In genomic region chr16:18339210-18339609, GRCh38 we compare ENCODE assay signal across 8 cellular contexts. TPM values are rescaled to one million over a fixed set of nuclear protein-coding genes. Genes with fewer than 3 reads are reported as not detected.
DNase-seq lines count a peak whose midpoint lies in the region; ATAC-seq, FAIRE-seq and TF ChIP-seq lines count a peak whose summit lies in the region.
"Not testable (repeated sequence)": the region's sequence is repeated elsewhere in the genome, so short reads cannot be mapped to it uniquely, and the experiment has no call there.
"Had no signal": no experiment of that assay in that cellular context is flagged by ENCODE, and none has a peak within 500 bp of the region (broad histone marks: within the 10 kb centered on the region; RNA-seq: fewer than 3 reads in every experiment).

No MANE protein-coding gene starts in this region.

- FAIRE-seq in kidney (lab: Jason Lieb, UNC) = not testable (repeated sequence)

- ATAC-seq in activated naive CD8-positive, alpha-beta T cell treated with anti-CD3 and anti-CD28 coated beads, Interleukin-2, amount 10 ng/mL, durations not matched to agents 7 days and 5 days (ENCODE audit: low read depth); lower lobe of right lung: not testable (repeated sequence)

- peak; percentile 9 for DNase-seq in activated naive CD8-positive, alpha-beta T cell treated with anti-CD3 and anti-CD28 coated beads, Interleukin-2, amount 10 ng/mL, durations not matched to agents 7 days and 5 days
- DNase-seq in kidney (peak; percentile 25), lower lobe of right lung (peak; percentile 5), posterior vena cava (ENCODE audit: low spot score) (peak; percentile 65), type B pancreatic cell (ENCODE audit: extremely low spot score, unreplicated experiment) (peak; percentile 50)
- DNase-seq in stimulated activated CD8-positive, alpha-beta memory T cell treated with anti-CD3 and anti-CD28 coated beads, Interleukin-4, amount 100 ng/mL, for 48 hours = peak; percentile 3

- not testable (repeated sequence) for H3K27me3 ChIP-seq in lower lobe of right lung (ENCODE audit: low read depth)

- not testable (repeated sequence) for H3K36me3 ChIP-seq in kidney (ENCODE audit: control insufficient read depth in 1 of 2, insufficient read depth in 2 of 2, low read length in 2 of 2); lower lobe of right lung

- not testable (repeated sequence) for H3K9me3 Mint-ChIP-seq in activated naive CD8-positive, alpha-beta T cell treated with anti-CD3 and anti-CD28 coated beads, Interleukin-2, amount 10 ng/mL, durations not matched to agents 7 days and 5 days; type B pancreatic cell

- H3K4me3 Mint-ChIP-seq in activated naive CD8-positive, alpha-beta T cell treated with anti-CD3 and anti-CD28 coated beads, Interleukin-2, amount 10 ng/mL, durations not matched to agents 7 days and 5 days; type B pancreatic cell: not testable (repeated sequence)

- POLR2A ChIA-PET in activated naive CD8-positive, alpha-beta T cell treated with anti-CD3 and anti-CD28 coated beads, Interleukin-2, amount 10 ng/mL, durations not matched to agents 7 days and 5 days (lab: Charles Lee) = not testable (repeated sequence)

- H3K27ac Mint-ChIP-seq in activated naive CD8-positive, alpha-beta T cell treated with anti-CD3 and anti-CD28 coated beads, Interleukin-2, amount 10 ng/mL, durations not matched to agents 7 days and 5 days; type B pancreatic cell: not testable (repeated sequence)

- not testable (repeated sequence) for H3K4me1 ChIP-seq in kidney (ENCODE audit: control insufficient read depth in 1 of 2, insufficient read depth in 1 of 2, low read depth in 1 of 2, low read length in 2 of 2); lower lobe of right lung

- not testable (repeated sequence) for H3K9me3 ChIP-seq in kidney (ENCODE audit: control insufficient read depth in 1 of 2, low read length in 2 of 2); lower lobe of right lung

- not testable (repeated sequence) for H3K27ac ChIP-seq in kidney (ENCODE audit: low read depth in 2 of 2, low read length in 2 of 2); lower lobe of right lung

- H3K9ac ChIP-seq in kidney (ENCODE audit: low read length in 2 of 2) = not testable (repeated sequence)

- H3K27me3 Mint-ChIP-seq in activated naive CD8-positive, alpha-beta T cell treated with anti-CD3 and anti-CD28 coated beads, Interleukin-2, amount 10 ng/mL, durations not matched to agents 7 days and 5 days; type B pancreatic cell: not testable (repeated sequence)

- intact Hi-C loops in kidney (cut with DNase I); lower lobe of right lung (cut with DNase I); posterior vena cava (cut with DNase I): not testable (repeated sequence)

- not testable (repeated sequence) for H3K4me1 Mint-ChIP-seq in activated naive CD8-positive, alpha-beta T cell treated with anti-CD3 and anti-CD28 coated beads, Interleukin-2, amount 10 ng/mL, durations not matched to agents 7 days and 5 days; type B pancreatic cell (ENCODE audit: unreplicated experiment)

- TF ChIP-seq CTCF in kidney (IDR thresholded peaks at IDR 0.05; ENCODE audit: borderline replicate concordance, extremely low read depth, insufficient read depth); lower lobe of right lung (IDR thresholded peaks at IDR 0.05); type B pancreatic cell (conservative IDR thresholded peaks at IDR 0.05): not testable (repeated sequence)

- H3K4me3 ChIP-seq in kidney (ENCODE audit: low read length in 2 of 2); lower lobe of right lung: not testable (repeated sequence)

- not testable (repeated sequence) for H3K36me3 Mint-ChIP-seq in activated naive CD8-positive, alpha-beta T cell treated with anti-CD3 and anti-CD28 coated beads, Interleukin-2, amount 10 ng/mL, durations not matched to agents 7 days and 5 days; type B pancreatic cell

RNA-seq across cellular contexts. Expression of gene NPIPA8, which starts 2.7 kb away (rescaled TPM):
- total RNA-seq in activated naive CD8-positive, alpha-beta T cell treated with anti-CD3 and anti-CD28 coated beads, Interleukin-2, amount 10 ng/mL, durations not matched to agents 7 days and 5 days = 10 to 100 TPM; 16.0 to 18.8 TPM
- 4.8 TPM for total RNA-seq in kidney
- 4.8 TPM for polyA plus RNA-seq in kidney (ENCODE audit: insufficient read depth, low read depth, low replicate concordance)
- 0.80 TPM for total RNA-seq in lower lobe of right lung
- 10 to 100 TPM in 1 of 2 donors, under 1 TPM in 1; 0.43 to 18.8 TPM for total RNA-seq in posterior vena cava
- total RNA-seq in type B pancreatic cell (ENCODE audit: low replicate concordance) = 0.31 TPM in 1 of 2 replicates, not detected in the other
- total RNA-seq: Calu3, GM23338 had no signal
- polyA plus RNA-seq: GM23338 had no signal

Comparison
In these comparisons a context has a peak if more than half of its experiments do, and no peak if none do; other contexts are left out.
1. DNase-seq: peak in every context shown above with its lines; median percentile 65 in posterior vena cava; 50 in type B pancreatic cell; 25 in kidney; 9 in activated naive CD8-positive, alpha-beta T cell treated with anti-CD3 and anti-CD28 coated beads, Interleukin-2, amount 10 ng/mL, durations not matched to agents 7 days and 5 days; 5 in lower lobe of right lung; 3 in stimulated activated CD8-positive, alpha-beta memory T cell treated with anti-CD3 and anti-CD28 coated beads, Interleukin-4, amount 100 ng/mL, for 48 hours.